In the genomic region with DNA sequence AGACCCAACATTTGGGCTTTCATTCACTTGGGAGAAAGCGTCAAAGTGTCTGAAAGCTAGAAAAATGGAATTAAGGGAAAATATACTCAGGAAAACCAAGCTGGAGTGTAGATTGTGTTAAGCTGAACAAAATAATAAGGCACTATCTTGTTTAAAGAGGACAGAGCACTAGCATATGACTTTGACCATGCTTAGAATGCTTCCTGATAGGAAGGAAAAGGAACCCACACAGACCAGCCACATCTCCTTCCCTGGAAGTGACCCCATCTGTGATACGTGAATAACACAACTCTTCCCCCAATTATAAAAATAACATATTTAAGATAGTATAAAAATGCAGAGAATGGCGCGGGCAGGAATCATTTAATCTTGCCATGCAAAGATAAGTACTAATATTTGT, we compare ENCODE assay signal across 1 cellular context.
TF ChIP-seq lines count a peak whose summit lies in the region.

No MANE protein-coding gene starts in this region.

TF ChIP-seq in HepG2, 621 proteins besides CTCF, POLR2A, EP300 and RAD21:
- TF ChIP-seq ZNF18 (CRISPR knock-in tag; IDR thresholded peaks at IDR 0.05; ENCODE audit: insufficient replicate concordance) (no peak), PREB (CRISPR knock-in tag; IDR thresholded peaks at IDR 0.05) (no peak), STAT5B (CRISPR knock-in tag; IDR thresholded peaks at IDR 0.05) (no peak), ZNF678 (CRISPR knock-in tag; IDR thresholded peaks at IDR 0.05) (no peak), RARA (CRISPR knock-in tag; IDR thresholded peaks at IDR 0.05) (no peak), KAT2B (IDR thresholded peaks at IDR 0.05; ENCODE audit: borderline replicate concordance, low read depth, low read length) (no peak), ZNF143 (CRISPR knock-in tag; IDR thresholded peaks at IDR 0.05) (no peak), CBX1 (IDR thresholded peaks at IDR 0.05; ENCODE audit: low read depth) (no peak), POGK (CRISPR knock-in tag; conservative IDR thresholded peaks at IDR 0.05) (no peak), KDM3A (CRISPR knock-in tag; IDR thresholded peaks at IDR 0.05; ENCODE audit: low read depth) (no peak), SOX6 (IDR thresholded peaks at IDR 0.05) (no peak), SOX6 (CRISPR knock-in tag; IDR thresholded peaks at IDR 0.05) (no peak), ZNF451 (CRISPR knock-in tag; IDR thresholded peaks at IDR 0.05) (no peak), ZNF841 (CRISPR knock-in tag; IDR thresholded peaks at IDR 0.05; ENCODE audit: borderline replicate concordance) (no peak)
- TF ChIP-seq, protein P1, sequence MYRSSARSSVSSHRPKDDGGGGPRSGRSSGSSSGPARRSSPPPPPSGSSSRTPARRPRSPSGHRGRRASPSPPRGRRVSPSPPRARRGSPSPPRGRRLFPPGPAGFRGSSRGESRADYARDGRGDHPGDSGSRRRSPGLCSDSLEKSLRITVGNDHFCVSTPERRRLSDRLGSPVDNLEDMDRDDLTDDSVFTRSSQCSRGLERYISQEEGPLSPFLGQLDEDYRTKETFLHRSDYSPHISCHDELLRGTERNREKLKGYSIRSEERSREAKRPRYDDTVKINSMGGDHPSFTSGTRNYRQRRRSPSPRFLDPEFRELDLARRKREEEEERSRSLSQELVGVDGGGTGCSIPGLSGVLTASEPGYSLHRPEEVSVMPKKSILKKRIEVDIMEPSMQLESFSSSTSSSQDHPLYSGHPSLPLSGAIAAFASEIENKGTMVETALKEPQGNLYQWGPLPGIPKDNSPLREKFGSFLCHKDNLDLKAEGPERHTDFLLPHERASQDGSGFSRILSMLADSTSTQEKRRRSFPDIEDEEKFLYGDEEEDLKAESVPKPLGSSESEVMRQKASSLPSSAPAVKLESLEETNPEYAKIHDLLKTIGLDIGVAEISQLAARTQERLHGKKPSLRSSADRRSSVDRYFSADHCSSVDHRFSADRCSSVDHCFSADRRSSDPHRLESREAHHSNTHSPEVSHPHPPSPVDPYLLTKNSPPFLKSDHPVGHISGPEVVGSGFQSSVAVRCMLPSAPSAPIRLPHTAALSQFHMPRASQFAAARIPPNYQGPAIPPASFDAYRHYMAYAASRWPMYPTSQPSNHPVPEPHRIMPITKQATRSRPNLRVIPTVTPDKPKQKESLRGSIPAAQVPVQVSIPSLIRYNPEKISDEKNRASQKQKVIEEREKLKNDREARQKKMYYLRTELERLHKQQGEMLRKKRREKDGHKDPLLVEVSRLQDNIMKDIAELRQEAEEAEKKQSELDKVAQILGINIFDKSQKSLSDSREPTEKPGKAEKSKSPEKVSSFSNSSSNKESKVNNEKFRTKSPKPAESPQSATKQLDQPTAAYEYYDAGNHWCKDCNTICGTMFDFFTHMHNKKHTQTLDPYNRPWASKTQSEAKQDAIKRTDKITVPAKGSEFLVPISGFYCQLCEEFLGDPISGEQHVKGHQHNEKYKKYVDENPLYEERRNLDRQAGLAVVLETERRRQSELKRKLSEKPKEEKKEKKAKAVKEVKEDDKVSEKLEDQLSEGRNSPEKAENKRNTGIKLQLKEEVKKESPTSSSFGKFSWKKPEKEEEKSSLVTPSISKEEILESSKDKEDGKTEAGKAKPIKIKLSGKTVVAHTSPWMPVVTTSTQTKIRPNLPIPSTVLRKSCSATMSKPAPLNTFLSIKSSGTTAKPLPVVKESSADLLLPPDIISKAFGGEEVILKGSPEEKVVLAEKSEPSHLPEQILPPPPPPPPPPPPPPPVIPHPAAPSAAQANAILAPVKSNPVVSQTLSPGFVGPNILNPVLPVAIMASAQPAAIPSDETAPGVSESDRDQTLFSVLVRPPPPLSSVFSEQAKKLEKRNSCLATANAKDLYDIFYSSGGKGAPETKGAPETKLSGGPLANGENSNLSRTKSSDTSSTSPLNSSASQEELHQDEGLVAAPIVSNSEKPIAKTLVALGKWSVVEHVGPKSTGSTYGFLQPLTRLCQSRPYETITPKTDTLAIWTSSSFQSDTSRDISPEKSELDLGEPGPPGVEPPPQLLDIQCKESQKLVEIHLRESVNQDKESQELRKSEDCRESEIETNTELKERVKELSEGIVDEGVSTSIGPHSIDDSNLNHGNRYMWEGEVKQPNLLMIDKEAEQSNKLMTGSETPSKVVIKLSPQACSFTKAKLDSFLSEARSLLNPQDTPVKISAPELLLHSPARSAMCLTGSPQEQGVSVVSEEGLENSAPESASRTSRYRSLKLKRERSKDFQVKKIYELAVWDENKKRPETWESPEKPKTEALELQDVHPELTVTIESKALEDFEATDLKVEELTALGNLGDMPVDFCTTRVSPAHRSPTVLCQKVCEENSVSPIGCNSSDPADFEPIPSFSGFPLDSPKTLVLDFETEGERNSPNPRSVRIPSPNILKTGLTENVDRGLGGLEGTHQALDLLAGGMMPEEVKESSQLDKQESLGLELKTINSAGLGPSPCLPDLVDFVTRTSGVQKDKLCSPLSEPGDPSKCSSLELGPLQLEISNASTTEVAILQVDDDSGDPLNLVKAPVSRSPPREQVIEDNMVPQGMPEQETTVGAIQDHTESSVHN (CRISPR knock-in tag; IDR thresholded peaks at IDR 0.05), result no peak
